Comparison of ENCODE assay signal across 9 cellular contexts in genomic region chr2:181304011-181304844, GRCh38.
DNase-seq lines count a peak whose midpoint lies in the region; ATAC-seq and TF ChIP-seq lines count a peak whose summit lies in the region.
"Had no signal": no experiment of that assay in that cellular context is flagged by ENCODE, and none has a peak within 500 bp of the region (broad histone marks: within the 10 kb centered on the region; RNA-seq: fewer than 3 reads in every experiment).

No MANE protein-coding gene starts in this region.

- H3K9me3 Mint-ChIP-seq in CD8-positive, alpha-beta T cell, result peaks cover 6% of the 10 kb centered on the region
- peaks cover 5% of the 10 kb centered on the region for H3K9me3 Mint-ChIP-seq in activated T-helper 17 cell treated with anti-CD3 and anti-CD28 coated beads, Interleukin-2, amount 50 U/mL, for 72 hours
- H3K9me3 Mint-ChIP-seq in progenitor cell of endocrine pancreas (ENCODE audit: low read depth), result no peaks in the 10 kb centered on the region

- H3K4me3 ChIP-seq in CD8-positive, alpha-beta T cell (ENCODE audit: low read depth, low read length), result peak overlapping the region; percentile 11
- H3K4me3 ChIP-seq in ovary, result no peak overlapping the region
- H3K4me3 ChIP-seq in mammary epithelial cell (replicated peaks in 1 of 3; ENCODE audit: insufficient read depth in 1 of 3, low read depth in 2 of 3, low read length in 3 of 3), result no peak overlapping the region

- TF ChIP-seq CTCF in CD8-positive, alpha-beta T cell (IDR thresholded peaks at IDR 0.05), result no peak
- no peak for TF ChIP-seq CTCF in ovary (IDR thresholded peaks at IDR 0.05)
- no peak for TF ChIP-seq CTCF in mammary epithelial cell (conservative IDR thresholded peaks at IDR 0.05 in 1 of 2, IDR thresholded peaks at IDR 0.05 in 1 of 2; ENCODE audit: extremely low read depth in 1 of 2, insufficient read depth in 1 of 2, low read depth in 1 of 2, low read length in 2 of 2)
- TF ChIP-seq CTCF in progenitor cell of endocrine pancreas (IDR thresholded peaks at IDR 0.05; ENCODE audit: unreplicated experiment), result no peak

- intact Hi-C loops in CD8-positive, alpha-beta T cell (cut with DNase I, micrococcal nuclease), result loop anchor here in 1 of 2 experiments (2.0 to 10.0 kb wide), 3 partner anchors 23 to 319 kb away; partner anchors contain the start of gene UBE2E3
- intact Hi-C loops in ovary (cut with DNase I) (no loop called here), mammary epithelial cell (cut with micrococcal nuclease) (no loop called here)

- H3K4me1 ChIP-seq in CD8-positive, alpha-beta T cell (ENCODE audit: insufficient read depth, low read length), result peaks cover 81% of the 10 kb centered on the region
- H3K4me1 ChIP-seq in ovary (ENCODE audit: insufficient read depth) (no peaks in the 10 kb centered on the region), mammary epithelial cell (ENCODE audit: insufficient read depth, low read length) (no peaks in the 10 kb centered on the region)

- DNase-seq in CD8-positive, alpha-beta T cell, result peak in 1 of 7 experiments; percentile 18
- DNase-seq in HUDEP-2 (lab: John Stamatoyannopoulos, UW; ENCODE audit: unreplicated experiment in 76 of 76), result peak in 46 of 76 experiments; percentile 2 to 67 (median 32)
- no peak for DNase-seq in ovary
- no peak for DNase-seq in mammary epithelial cell
- DNase-seq in middle frontal gyrus (ENCODE audit: extremely low spot score, low spot score), result no peak
- no peak for DNase-seq in progenitor cell of endocrine pancreas (ENCODE audit: low spot score, unreplicated experiment)
- DNase-seq: brain microvascular endothelial cell had no signal

- no peaks in the 10 kb centered on the region for H3K27me3 ChIP-seq in CD8-positive, alpha-beta T cell (ENCODE audit: insufficient read depth, low read length)
- no peaks in the 10 kb centered on the region for H3K27me3 ChIP-seq in ovary
- H3K27me3 ChIP-seq in mammary epithelial cell (ENCODE audit: insufficient read depth, low read length), result no peaks in the 10 kb centered on the region
- H3K27me3 ChIP-seq: brain microvascular endothelial cell had no signal

- no peak overlapping the region for H3K9ac ChIP-seq in mammary epithelial cell (ENCODE audit: insufficient read depth, low read length)

- H3K36me3 ChIP-seq in CD8-positive, alpha-beta T cell (ENCODE audit: insufficient read depth, low read length), result no peaks in the 10 kb centered on the region
- H3K36me3 ChIP-seq in ovary (no peaks in the 10 kb centered on the region), mammary epithelial cell (ENCODE audit: insufficient read depth, low read length) (no peaks in the 10 kb centered on the region)
- H3K36me3 ChIP-seq: brain microvascular endothelial cell had no signal

- TF ChIP-seq POLR2A in ovary (IDR thresholded peaks at IDR 0.05), result no peak

- POLR2A ChIA-PET in CD8-positive, alpha-beta T cell (lab: Charles Lee), result interaction anchor here (0.5 to 2.7 kb wide), 7 partner anchors 14 to 198 kb away, joined by 3 to 15 read pairs (median 3); partner anchors contain the start of gene ITGA4

- H3K4me3 Mint-ChIP-seq in CD8-positive, alpha-beta T cell, result peak overlapping the region; percentile 66
- H3K4me3 Mint-ChIP-seq in activated T-helper 17 cell treated with anti-CD3 and anti-CD28 coated beads, Interleukin-2, amount 50 U/mL, for 72 hours, result peak overlapping the region; percentile 92
- H3K4me3 Mint-ChIP-seq in progenitor cell of endocrine pancreas (ENCODE audit: low read depth), result no peak overlapping the region

- H3K27ac Mint-ChIP-seq in CD8-positive, alpha-beta T cell, result peak overlapping the region; percentile 96
- peak overlapping the region; percentile 96 for H3K27ac Mint-ChIP-seq in activated T-helper 17 cell treated with anti-CD3 and anti-CD28 coated beads, Interleukin-2, amount 50 U/mL, for 72 hours
- H3K27ac Mint-ChIP-seq in progenitor cell of endocrine pancreas, result no peak overlapping the region

- in situ Hi-C loops in mammary epithelial cell (cut with MboI; ENCODE audit: low sequenced_read_pairs in 2 of 2), result no loop called here

- peak overlapping the region; percentile 79 for H3K27ac ChIP-seq in CD8-positive, alpha-beta T cell (ENCODE audit: low read depth, low read length)
- H3K27ac ChIP-seq in ovary, result no peak overlapping the region
- no peak overlapping the region for H3K27ac ChIP-seq in mammary epithelial cell (ENCODE audit: insufficient read depth, low read depth, low read length)
- H3K27ac ChIP-seq: brain microvascular endothelial cell had no signal

- no peaks in the 10 kb centered on the region for H3K27me3 Mint-ChIP-seq in CD8-positive, alpha-beta T cell (ENCODE audit: low read depth)
- H3K27me3 Mint-ChIP-seq in activated T-helper 17 cell treated with anti-CD3 and anti-CD28 coated beads, Interleukin-2, amount 50 U/mL, for 72 hours, result no peaks in the 10 kb centered on the region
- H3K27me3 Mint-ChIP-seq in progenitor cell of endocrine pancreas, result no peaks in the 10 kb centered on the region

- WGBS in ovary, 3 donors, result 88 to 91% (median 91%) methylated on average over 5 of the region's 5 CpGs
- WGBS in mammary epithelial cell (ENCODE audit: low coverage, missing lambda C conversion rate), result 55% methylated on average over 5 of the region's 5 CpGs

- no TSS peak for BruUV-seq in mammary epithelial cell (replicated peaks; lab: Mats Ljungman, UMichigan)

- H3K79me2 ChIP-seq in mammary epithelial cell (ENCODE audit: insufficient read depth, low read length), result no peaks in the 10 kb centered on the region

- no peaks in the 10 kb centered on the region for H3K9me3 ChIP-seq in CD8-positive, alpha-beta T cell (ENCODE audit: low read length)
- H3K9me3 ChIP-seq in ovary (no peaks in the 10 kb centered on the region), mammary epithelial cell (replicated peaks; ENCODE audit: insufficient read depth, low read length) (no peaks in the 10 kb centered on the region)

- no peak overlapping the region for H3K4me2 ChIP-seq in mammary epithelial cell (ENCODE audit: insufficient read depth, low read depth, low read length)

- peaks cover 82% of the 10 kb centered on the region for H3K4me1 Mint-ChIP-seq in CD8-positive, alpha-beta T cell (ENCODE audit: low read depth)
- peaks cover 41% of the 10 kb centered on the region for H3K4me1 Mint-ChIP-seq in activated T-helper 17 cell treated with anti-CD3 and anti-CD28 coated beads, Interleukin-2, amount 50 U/mL, for 72 hours
- H3K4me1 Mint-ChIP-seq in progenitor cell of endocrine pancreas (ENCODE audit: low read depth), result peaks cover 2% of the 10 kb centered on the region

- dilution Hi-C loops in mammary epithelial cell (cut with HindIII; ENCODE audit: low sequenced_read_pairs), result no loop called here

- H2AFZ ChIP-seq in mammary epithelial cell (ENCODE audit: low read depth, low read length), result no peak overlapping the region

- H3K36me3 Mint-ChIP-seq in CD8-positive, alpha-beta T cell, result peaks cover 8% of the 10 kb centered on the region
- H3K36me3 Mint-ChIP-seq in activated T-helper 17 cell treated with anti-CD3 and anti-CD28 coated beads, Interleukin-2, amount 50 U/mL, for 72 hours (ENCODE audit: low read depth), result no peaks in the 10 kb centered on the region
- no peaks in the 10 kb centered on the region for H3K36me3 Mint-ChIP-seq in progenitor cell of endocrine pancreas (ENCODE audit: insufficient read depth)

- TF ChIP-seq EP300 in ovary (IDR thresholded peaks at IDR 0.05), result no peak

- CTCF ChIA-PET in CD8-positive, alpha-beta T cell (lab: Charles Lee), result interaction anchor here (0.9 to 2.4 kb wide), 11 partner anchors 8 to 200 kb away, joined by 3 to 18 read pairs (median 4); partner anchors contain the start of gene ITGA4
- CTCF ChIA-PET in mammary epithelial cell (lab: Charles Lee; ENCODE audit: low non-redundant PET), result no interaction called here

- no peak for ATAC-seq in CD8-positive, alpha-beta T cell
- ATAC-seq in GM19438 (IDR thresholded peaks at IDR 0.05; ENCODE audit: low read depth, unreplicated experiment), result peak; percentile 21
- no peak for ATAC-seq in activated T-helper 17 cell treated with anti-CD3 and anti-CD28 coated beads, Interleukin-2, amount 50 U/mL, for 72 hours (replicated peaks)

- no peaks in the 10 kb centered on the region for H4K20me1 ChIP-seq in mammary epithelial cell (ENCODE audit: insufficient read depth, low read length)

Comparison
In these comparisons a context has a peak if more than half of its experiments do, and no peak if none do; other contexts are left out.
1. DNase-seq: peak in HUDEP-2 (46 of 76); none in ovary (0 of 5), mammary epithelial cell (single experiment), middle frontal gyrus (single experiment) and progenitor cell of endocrine pancreas (single experiment).